22 cellular contexts compared by ENCODE assay signal in genomic region chr17:58348038-58348437, GRCh38. TPM values are rescaled to one million over a fixed set of nuclear protein-coding genes. Genes with fewer than 3 reads are reported as not detected.
DNase-seq lines count a peak whose midpoint lies in the region; ATAC-seq and TF ChIP-seq lines count a peak whose summit lies in the region.
"Had no signal": no experiment of that assay in that cellular context is flagged by ENCODE, and none has a peak within 500 bp of the region (broad histone marks: within the 10 kb centered on the region; RNA-seq: fewer than 3 reads in every experiment).

No MANE protein-coding gene starts in this region.

- no peaks in the 10 kb centered on the region for H3K27me3 Mint-ChIP-seq in stimulated activated naive CD8-positive, alpha-beta T cell treated with anti-CD3 and anti-CD28 coated beads, Interleukin-15, Interleukin-2, amounts not matched to agents 100 ng/mL and 50 ng/mL, for 24 hours
- H3K27me3 Mint-ChIP-seq in T-helper 17 cell (no peaks in the 10 kb centered on the region), endothelial cell (ENCODE audit: unreplicated experiment) (peaks cover 5% of the 10 kb centered on the region)
- no peaks in the 10 kb centered on the region for H3K27me3 Mint-ChIP-seq in stimulated activated naive CD8-positive, alpha-beta T cell treated with anti-CD3 and anti-CD28 coated beads, Interleukin-15, amount 100 ng/mL, for 72 hours
- H3K27me3 Mint-ChIP-seq: activated CD8-positive, alpha-beta memory T cell treated with anti-CD3 and anti-CD28 coated beads, Interleukin-2, amount 10 ng/mL, durations not matched to agents 7 days and 5 days; type B pancreatic cell had no signal

- ATAC-seq in stimulated activated naive CD8-positive, alpha-beta T cell treated with anti-CD3 and anti-CD28 coated beads, Interleukin-15, Interleukin-2, amounts not matched to agents 100 U/mL and 50 U/mL, for 24 hours: no peak
- ATAC-seq in T-helper 17 cell: no peak
- no peak for ATAC-seq in stimulated activated naive CD8-positive, alpha-beta T cell treated with anti-CD3 and anti-CD28 coated beads, Interleukin-15, amount 100 ng/mL, for 72 hours
- ATAC-seq in GM19452 (IDR thresholded peaks at IDR 0.05; ENCODE audit: unreplicated experiment): no peak
- ATAC-seq: activated CD8-positive, alpha-beta memory T cell treated with anti-CD3 and anti-CD28 coated beads, Interleukin-2, amount 10 ng/mL, durations not matched to agents 7 days and 5 days had no signal

- peaks cover 89% of the 10 kb centered on the region for H3K4me1 Mint-ChIP-seq in stimulated activated naive CD8-positive, alpha-beta T cell treated with anti-CD3 and anti-CD28 coated beads, Interleukin-15, Interleukin-2, amounts not matched to agents 100 ng/mL and 50 ng/mL, for 24 hours (ENCODE audit: low read depth)
- H3K4me1 Mint-ChIP-seq in T-helper 17 cell: peaks cover 52% of the 10 kb centered on the region
- H3K4me1 Mint-ChIP-seq in endothelial cell (ENCODE audit: unreplicated experiment): peaks cover 34% of the 10 kb centered on the region
- peaks cover 77% of the 10 kb centered on the region for H3K4me1 Mint-ChIP-seq in stimulated activated naive CD8-positive, alpha-beta T cell treated with anti-CD3 and anti-CD28 coated beads, Interleukin-15, amount 100 ng/mL, for 72 hours

- H3K36me3 Mint-ChIP-seq in stimulated activated naive CD8-positive, alpha-beta T cell treated with anti-CD3 and anti-CD28 coated beads, Interleukin-15, Interleukin-2, amounts not matched to agents 100 ng/mL and 50 ng/mL, for 24 hours (ENCODE audit: low read depth): peaks cover 79% of the 10 kb centered on the region
- H3K36me3 Mint-ChIP-seq in T-helper 17 cell (ENCODE audit: low read depth) (peaks cover 10% of the 10 kb centered on the region), endothelial cell (ENCODE audit: low read depth, unreplicated experiment) (peaks cover 33% of the 10 kb centered on the region)

- DNase-seq in stimulated activated naive CD8-positive, alpha-beta T cell treated with anti-CD3 and anti-CD28 coated beads, Interleukin-15, Interleukin-2, amounts not matched to agents 100 U/mL and 50 U/mL, for 24 hours: no peak
- DNase-seq in T-helper 17 cell: no peak
- DNase-seq in endothelial cell (ENCODE audit: low spot score): no peak
- no peak for DNase-seq in stimulated activated naive CD8-positive, alpha-beta T cell treated with anti-CD3 and anti-CD28 coated beads, Interleukin-15, amount 100 ng/mL, for 72 hours
- DNase-seq in NCI-H2107 (lab: John Stamatoyannopoulos, UW): no peak
- DNase-seq in NCI-H187 (lab: John Stamatoyannopoulos, UW): no peak
- DNase-seq: activated CD4-positive, CD25-positive, alpha-beta regulatory T cell treated with anti-CD3 and anti-CD28 coated beads, Interleukin-2, amount 50 U/mL, for 72 hours; activated CD8-positive, alpha-beta memory T cell treated with anti-CD3 and anti-CD28 coated beads, Interleukin-2, amount 10 ng/mL, durations not matched to agents 7 days and 5 days; activated gamma-delta T cell; anterior cingulate cortex; cortex of kidney; DMS53; H7; islet precursor cell; NCI-H1436 treated with DMSO at 0.1 percent for 48 hours; PC-9; SIG-M5; sigmoid colon had no signal

- peak overlapping the region; percentile 99 for H3K27ac Mint-ChIP-seq in stimulated activated naive CD8-positive, alpha-beta T cell treated with anti-CD3 and anti-CD28 coated beads, Interleukin-15, Interleukin-2, amounts not matched to agents 100 ng/mL and 50 ng/mL, for 24 hours
- peak overlapping the region; percentile 81 for H3K27ac Mint-ChIP-seq in T-helper 17 cell
- H3K27ac Mint-ChIP-seq in endothelial cell (ENCODE audit: unreplicated experiment): no peak overlapping the region
- H3K27ac Mint-ChIP-seq in stimulated activated naive CD8-positive, alpha-beta T cell treated with anti-CD3 and anti-CD28 coated beads, Interleukin-15, amount 100 ng/mL, for 72 hours: no peak overlapping the region
- H3K27ac Mint-ChIP-seq: type B pancreatic cell had no signal

- no peaks in the 10 kb centered on the region for H3K9me3 ChIP-seq in T-helper 17 cell (ENCODE audit: control insufficient read depth, low read length, poor library complexity, severe bottlenecking)
- H3K9me3 ChIP-seq: sigmoid colon had no signal

- no peaks in the 10 kb centered on the region for H3K9me3 Mint-ChIP-seq in stimulated activated naive CD8-positive, alpha-beta T cell treated with anti-CD3 and anti-CD28 coated beads, Interleukin-15, Interleukin-2, amounts not matched to agents 100 ng/mL and 50 ng/mL, for 24 hours
- H3K9me3 Mint-ChIP-seq in endothelial cell (ENCODE audit: unreplicated experiment): no peaks in the 10 kb centered on the region
- no peaks in the 10 kb centered on the region for H3K9me3 Mint-ChIP-seq in stimulated activated naive CD8-positive, alpha-beta T cell treated with anti-CD3 and anti-CD28 coated beads, Interleukin-15, amount 100 ng/mL, for 72 hours
- H3K9me3 Mint-ChIP-seq: type B pancreatic cell had no signal

- no peak for TF ChIP-seq CTCF in endothelial cell (IDR thresholded peaks at IDR 0.05; ENCODE audit: unreplicated experiment)

- H3K4me3 Mint-ChIP-seq in stimulated activated naive CD8-positive, alpha-beta T cell treated with anti-CD3 and anti-CD28 coated beads, Interleukin-15, Interleukin-2, amounts not matched to agents 100 ng/mL and 50 ng/mL, for 24 hours: no peak overlapping the region
- H3K4me3 Mint-ChIP-seq in T-helper 17 cell (no peak overlapping the region), endothelial cell (ENCODE audit: unreplicated experiment) (peak overlapping the region; percentile 42)
- H3K4me3 Mint-ChIP-seq in stimulated activated naive CD8-positive, alpha-beta T cell treated with anti-CD3 and anti-CD28 coated beads, Interleukin-15, amount 100 ng/mL, for 72 hours: peak overlapping the region; percentile 20 to 77
- H3K4me3 Mint-ChIP-seq: activated CD8-positive, alpha-beta memory T cell treated with anti-CD3 and anti-CD28 coated beads, Interleukin-2, amount 10 ng/mL, durations not matched to agents 7 days and 5 days; type B pancreatic cell had no signal

RNA-seq across cellular contexts. Expression of gene SUPT4H1, which starts 4.0 kb away (rescaled TPM):
- total RNA-seq in T-helper 17 cell (10 to 100 TPM; 41.3 to 50.6 TPM), endothelial cell (ENCODE audit: unreplicated experiment) (150 TPM)

RNA-seq across cellular contexts. Expression of gene TSPOAP1, which starts 19.4 kb away (rescaled TPM):
- total RNA-seq in T-helper 17 cell: 10 to 100 TPM; 30.5 to 32.8 TPM
- total RNA-seq in endothelial cell (ENCODE audit: unreplicated experiment): 1.3 TPM
- total RNA-seq: NCI-H460 had no signal

Comparison
In these comparisons a context has a peak if more than half of its experiments do, and no peak if none do; other contexts are left out.
1. H3K27ac Mint-ChIP-seq: peak in stimulated activated naive CD8-positive, alpha-beta T cell treated with anti-CD3 and anti-CD28 coated beads, Interleukin-15, Interleukin-2, amounts not matched to agents 100 ng/mL and 50 ng/mL, for 24 hours (single experiment) and T-helper 17 cell (single experiment); none in endothelial cell (single experiment) and stimulated activated naive CD8-positive, alpha-beta T cell treated with anti-CD3 and anti-CD28 coated beads, Interleukin-15, amount 100 ng/mL, for 72 hours (0 of 2).
2. H3K4me3 Mint-ChIP-seq: peak in endothelial cell (single experiment) and stimulated activated naive CD8-positive, alpha-beta T cell treated with anti-CD3 and anti-CD28 coated beads, Interleukin-15, amount 100 ng/mL, for 72 hours (2 of 2); none in stimulated activated naive CD8-positive, alpha-beta T cell treated with anti-CD3 and anti-CD28 coated beads, Interleukin-15, Interleukin-2, amounts not matched to agents 100 ng/mL and 50 ng/mL, for 24 hours (single experiment) and T-helper 17 cell (single experiment).
3. RNA of gene TSPOAP1, which starts 19.4 kb away (total RNA-seq): 30.5 to 32.8 TPM in T-helper 17 cell; 1.3 TPM in endothelial cell (single experiment); every median in the first group is over 10 times any median in the second.